In the genomic region with DNA sequence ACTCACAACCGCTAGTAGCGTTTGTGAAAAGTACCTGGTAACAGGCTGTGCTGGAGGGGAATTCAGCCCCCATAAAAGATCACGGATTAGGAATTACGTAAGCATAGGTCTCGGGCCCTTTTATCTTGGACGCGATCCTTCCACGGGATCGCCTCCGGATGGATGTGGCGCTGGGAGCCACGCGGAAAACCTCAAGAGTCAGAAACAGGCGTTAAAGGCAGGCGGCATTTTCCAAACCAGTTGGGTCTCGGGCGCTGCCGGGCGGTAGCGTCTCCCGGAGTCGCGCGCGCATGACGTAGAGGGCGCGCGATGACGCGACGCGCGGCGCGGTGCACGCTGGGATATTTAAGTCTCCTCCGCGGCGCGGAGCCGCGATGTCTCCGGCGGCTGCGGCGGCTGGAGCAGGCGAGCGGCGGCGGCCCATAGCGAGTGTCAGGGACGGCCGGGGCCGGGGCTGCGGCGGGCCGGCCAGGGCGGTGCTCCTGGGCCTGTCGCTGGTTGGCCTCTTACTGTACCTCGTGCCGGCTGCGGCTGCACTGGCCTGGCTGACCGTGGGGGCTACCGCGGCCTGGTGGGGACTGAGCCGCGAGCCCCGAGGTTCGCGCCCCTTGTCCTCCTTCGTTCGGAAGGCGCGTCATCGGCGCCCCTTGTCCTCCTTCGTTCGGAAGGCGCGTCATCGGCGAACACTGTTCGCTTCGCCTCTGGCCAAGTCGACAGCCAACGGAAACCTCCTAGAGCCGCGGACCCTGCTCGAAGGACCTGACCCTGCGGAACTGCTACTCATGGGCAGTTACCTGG, we compare ENCODE assay signal across 9 cellular contexts. TPM values are rescaled to one million over a fixed set of nuclear protein-coding genes. Genes with fewer than 3 reads are reported as not detected.
A peak's percentile ranks its signal among the peaks of the same experiment; 100 is the strongest.
DNase-seq lines count a peak whose midpoint lies in the region; ATAC-seq, FAIRE-seq and TF ChIP-seq lines count a peak whose summit lies in the region.
"Had no signal": no experiment of that assay in that cellular context is flagged by ENCODE, and none has a peak within 500 bp of the region (broad histone marks: within the 10 kb centered on the region; RNA-seq: fewer than 3 reads in every experiment).

Gene POM121, plus strand, starts transcription at position 348 of the 798 bp plus-strand sequence. Its CDS starts 27 bp downstream, at position 375.

- no peak for TF ChIP-seq RAD21 in liver (IDR thresholded peaks at IDR 0.05)

- H3K4me3 ChIP-seq in BLaER1 (peak within 1 kb of the TSS; percentile 94), liver (ENCODE audit: low read depth in 1 of 3, low read length in 3 of 3) (peak within 1 kb of the TSS; percentile 58 to 98 (median 96))

- H3K27me3 ChIP-seq in BLaER1, result no peaks in the 10 kb centered on the region
- no peaks in the 10 kb centered on the region for H3K27me3 ChIP-seq in liver (ENCODE audit: control insufficient read depth in 4 of 4, insufficient read depth in 4 of 4, low read length in 3 of 4)

- no peak for TF ChIP-seq CTCF in liver (IDR thresholded peaks at IDR 0.05; ENCODE audit: low read depth, low read length, missing input control)

- H3K9me3 ChIP-seq in BLaER1, result no peaks in the 10 kb centered on the region
- no peaks in the 10 kb centered on the region for H3K9me3 ChIP-seq in liver (ENCODE audit: control insufficient read depth in 4 of 4, low read length in 3 of 4)

- under 1% methylated on average over 91 of the region's 91 CpGs for WGBS in liver

- H3K9ac ChIP-seq in BLaER1, result peak within 1 kb of the TSS; percentile 93
- H3K9ac ChIP-seq in liver (ENCODE audit: low read depth in 1 of 2, low read length in 2 of 2), result peak within 1 kb of the TSS; percentile 99 to 100

- DNase-seq in GM19239 (ENCODE audit: insufficient read length, low spot score) (peak; percentile 96), NCI-H526 treated with DMSO at 0.1 percent for 48 hours (lab: John Stamatoyannopoulos, UW) (peak; percentile 54), dedifferentiated amniotic fluid mesenchymal stem cell (ENCODE audit: extremely low spot score) (peak; percentile 70)
- peak; percentile 81 for DNase-seq in activated CD4-positive, alpha-beta T cell treated with anti-CD3 and anti-CD28 coated beads, Interleukin-2, amount 50 U/mL, for 1 hour
- peak; percentile 85 for DNase-seq in stimulated activated CD4-positive, alpha-beta T cell treated with anti-CD3 and anti-CD28 coated beads, Interleukin-4, amount 100 ng/mL, for 1 hour

- H3K4me1 ChIP-seq in BLaER1 (peaks cover 16% of the 10 kb centered on the region), liver (ENCODE audit: control insufficient read depth in 4 of 4, insufficient read depth in 4 of 4, low read length in 3 of 4) (peaks cover 5 to 21% (median 16%) of the 10 kb centered on the region in 4 donors)

- H3K27ac ChIP-seq in BLaER1 (peak within 1 kb of the TSS; percentile 92), liver (ENCODE audit: low read depth in 1 of 2, low read length in 2 of 2) (peak within 1 kb of the TSS; percentile 74 to 91)

- peaks cover 54% of the 10 kb centered on the region for H3K36me3 ChIP-seq in BLaER1
- H3K36me3 ChIP-seq in liver (ENCODE audit: control insufficient read depth in 4 of 4, insufficient read depth in 3 of 4, low read depth in 1 of 4, low read length in 3 of 4), result peaks cover 9 to 26% (median 24%) of the 10 kb centered on the region in 4 donors

- FAIRE-seq in GM19239 (lab: Jason Lieb, UNC), result no peak
- FAIRE-seq: islet of Langerhans had no signal

- peak; percentile 79 for ATAC-seq in HG03442 (IDR thresholded peaks at IDR 0.05; ENCODE audit: unreplicated experiment)

- H3K4me2 ChIP-seq in BLaER1, result peak within 1 kb of the TSS; percentile 88

- peaks cover 41% of the 10 kb centered on the region for H4K20me1 ChIP-seq in BLaER1

TF ChIP-seq in liver, 16 proteins besides CTCF, POLR2A, EP300 and RAD21:
- TF ChIP-seq, protein P1, sequence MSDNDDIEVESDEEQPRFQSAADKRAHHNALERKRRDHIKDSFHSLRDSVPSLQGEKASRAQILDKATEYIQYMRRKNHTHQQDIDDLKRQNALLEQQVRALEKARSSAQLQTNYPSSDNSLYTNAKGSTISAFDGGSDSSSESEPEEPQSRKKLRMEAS (IDR thresholded peaks at IDR 0.05), result peak; percentile 28
- no peak for TF ChIP-seq SP1 (IDR thresholded peaks at IDR 0.05)
- peak; percentile 52 for TF ChIP-seq YY1 (IDR thresholded peaks at IDR 0.05)

RNA-seq across cellular contexts. Expression of gene POM121, which starts in this region (rescaled TPM):
- total RNA-seq in liver, result 10 to 100 TPM in 1 of 2 donors, 1 to 10 TPM in 1; 8.5 to 10.6 TPM
- polyA plus RNA-seq in liver, result 10 to 100 TPM in 1 of 2 donors, 1 to 10 TPM in 1; 6.1 to 13.8 TPM

Comparison
In these comparisons a context has a peak if more than half of its experiments do, and no peak if none do; other contexts are left out.
1. Peak in every context shown above with its lines: DNase-seq, ATAC-seq, H3K4me3 ChIP-seq and H3K27ac ChIP-seq.